Comparison of ENCODE assay signal across 1 cellular context in genomic region chr4:186927624-186928023, GRCh38.
TF ChIP-seq lines count a peak whose summit lies in the region.

No MANE protein-coding gene starts in this region.

TF ChIP-seq in GM23338, 12 proteins besides CTCF, POLR2A, EP300 and RAD21:
- TF ChIP-seq ZNF462 (CRISPR knock-in tag; IDR thresholded peaks at IDR 0.05) (no peak), ZNF331 (CRISPR knock-in tag; IDR thresholded peaks at IDR 0.05; ENCODE audit: low read depth) (no peak), NANOG (IDR thresholded peaks at IDR 0.05; ENCODE audit: borderline replicate concordance) (no peak), CREB1 (CRISPR knock-in tag; IDR thresholded peaks at IDR 0.05; ENCODE audit: low read depth) (no peak), EZH2phosphoT487 (IDR thresholded peaks at IDR 0.05; ENCODE audit: unreplicated experiment) (no peak), POLR2AphosphoS5 (IDR thresholded peaks at IDR 0.05; ENCODE audit: low read depth) (no peak), EZH2 (IDR thresholded peaks at IDR 0.05; ENCODE audit: low read depth, unreplicated experiment) (no peak), ZNF114 (CRISPR knock-in tag; IDR thresholded peaks at IDR 0.05) (no peak), JUNB (IDR thresholded peaks at IDR 0.05; ENCODE audit: unreplicated experiment) (no peak), ETS1 (IDR thresholded peaks at IDR 0.05) (no peak), STAT1 (IDR thresholded peaks at IDR 0.05; ENCODE audit: unreplicated experiment) (no peak)
- TF ChIP-seq, protein P1, sequence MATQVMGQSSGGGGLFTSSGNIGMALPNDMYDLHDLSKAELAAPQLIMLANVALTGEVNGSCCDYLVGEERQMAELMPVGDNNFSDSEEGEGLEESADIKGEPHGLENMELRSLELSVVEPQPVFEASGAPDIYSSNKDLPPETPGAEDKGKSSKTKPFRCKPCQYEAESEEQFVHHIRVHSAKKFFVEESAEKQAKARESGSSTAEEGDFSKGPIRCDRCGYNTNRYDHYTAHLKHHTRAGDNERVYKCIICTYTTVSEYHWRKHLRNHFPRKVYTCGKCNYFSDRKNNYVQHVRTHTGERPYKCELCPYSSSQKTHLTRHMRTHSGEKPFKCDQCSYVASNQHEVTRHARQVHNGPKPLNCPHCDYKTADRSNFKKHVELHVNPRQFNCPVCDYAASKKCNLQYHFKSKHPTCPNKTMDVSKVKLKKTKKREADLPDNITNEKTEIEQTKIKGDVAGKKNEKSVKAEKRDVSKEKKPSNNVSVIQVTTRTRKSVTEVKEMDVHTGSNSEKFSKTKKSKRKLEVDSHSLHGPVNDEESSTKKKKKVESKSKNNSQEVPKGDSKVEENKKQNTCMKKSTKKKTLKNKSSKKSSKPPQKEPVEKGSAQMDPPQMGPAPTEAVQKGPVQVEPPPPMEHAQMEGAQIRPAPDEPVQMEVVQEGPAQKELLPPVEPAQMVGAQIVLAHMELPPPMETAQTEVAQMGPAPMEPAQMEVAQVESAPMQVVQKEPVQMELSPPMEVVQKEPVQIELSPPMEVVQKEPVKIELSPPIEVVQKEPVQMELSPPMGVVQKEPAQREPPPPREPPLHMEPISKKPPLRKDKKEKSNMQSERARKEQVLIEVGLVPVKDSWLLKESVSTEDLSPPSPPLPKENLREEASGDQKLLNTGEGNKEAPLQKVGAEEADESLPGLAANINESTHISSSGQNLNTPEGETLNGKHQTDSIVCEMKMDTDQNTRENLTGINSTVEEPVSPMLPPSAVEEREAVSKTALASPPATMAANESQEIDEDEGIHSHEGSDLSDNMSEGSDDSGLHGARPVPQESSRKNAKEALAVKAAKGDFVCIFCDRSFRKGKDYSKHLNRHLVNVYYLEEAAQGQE (IDR thresholded peaks at IDR 0.05; ENCODE audit: unreplicated experiment): no peak
